1 cellular context compared by ENCODE assay signal in genomic region chr2:44740678-44741077, GRCh38.
TF ChIP-seq lines count a peak whose summit lies in the region.

No MANE protein-coding gene starts in this region.

TF ChIP-seq in K562, 482 proteins besides CTCF, POLR2A, EP300 and RAD21 (continued from another document):
- TF ChIP-seq, protein P1, sequence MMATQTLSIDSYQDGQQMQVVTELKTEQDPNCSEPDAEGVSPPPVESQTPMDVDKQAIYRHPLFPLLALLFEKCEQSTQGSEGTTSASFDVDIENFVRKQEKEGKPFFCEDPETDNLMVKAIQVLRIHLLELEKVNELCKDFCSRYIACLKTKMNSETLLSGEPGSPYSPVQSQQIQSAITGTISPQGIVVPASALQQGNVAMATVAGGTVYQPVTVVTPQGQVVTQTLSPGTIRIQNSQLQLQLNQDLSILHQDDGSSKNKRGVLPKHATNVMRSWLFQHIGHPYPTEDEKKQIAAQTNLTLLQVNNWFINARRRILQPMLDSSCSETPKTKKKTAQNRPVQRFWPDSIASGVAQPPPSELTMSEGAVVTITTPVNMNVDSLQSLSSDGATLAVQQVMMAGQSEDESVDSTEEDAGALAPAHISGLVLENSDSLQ (IDR thresholded peaks at IDR 0.05), result peak; percentile 68; the same call in 1 of the 2 replicates
- TF ChIP-seq ZC3H8 (IDR thresholded peaks at IDR 0.05) (no peak), PBX2 (CRISPR knock-in tag; IDR thresholded peaks at IDR 0.05; ENCODE audit: low read depth) (no peak), PBX2 (tag; conservative IDR thresholded peaks at IDR 0.05; ENCODE audit: low read depth) (0 out of 2 replicates have a peak, but pooled peaks have one; percentile 22), HMGN3 (IDR thresholded peaks at IDR 0.05; ENCODE audit: borderline replicate concordance, extremely low read depth, insufficient read length, low read depth, low read length) (no peak)
